ENCODE assay signal across 8 cellular contexts in the genomic region with DNA sequence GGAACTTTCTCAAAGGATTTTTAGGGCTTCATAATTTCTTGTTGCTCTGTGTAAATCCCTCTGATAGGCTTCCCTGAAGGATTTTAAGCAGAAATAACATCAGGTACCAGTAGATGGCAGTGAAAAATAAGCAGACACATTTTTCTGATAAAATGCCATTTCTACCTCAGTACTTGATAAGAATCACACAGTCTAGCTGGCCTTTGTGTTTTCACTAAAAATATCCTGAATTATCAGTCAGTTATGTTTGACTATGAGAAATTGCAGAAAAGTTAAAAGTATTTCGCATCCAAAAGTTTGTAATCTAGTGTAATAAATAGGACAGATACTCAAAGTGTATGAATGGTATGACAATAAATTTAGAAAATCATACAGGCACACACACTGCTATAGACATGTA.
A peak's percentile ranks its signal among the peaks of the same experiment; 100 is the strongest.
DNase-seq lines count a peak whose midpoint lies in the region; ATAC-seq and TF ChIP-seq lines count a peak whose summit lies in the region.

No MANE protein-coding gene starts in this region.

- peak; percentile 53 for TF ChIP-seq CTCF in HEK293 (tag by site-specific recombination; IDR thresholded peaks at IDR 0.05)
- TF ChIP-seq CTCF in foreskin fibroblast (IDR thresholded peaks at IDR 0.05; ENCODE audit: low read depth, low read length): peak; percentile 36
- TF ChIP-seq CTCF in tibial nerve (IDR thresholded peaks at IDR 0.05): peak; percentile 21 to 47 (median 36)

- ATAC-seq in GM21381 (IDR thresholded peaks at IDR 0.05; ENCODE audit: unreplicated experiment) (no peak), HG03196 (IDR thresholded peaks at IDR 0.05; ENCODE audit: unreplicated experiment) (no peak)

- H3K27me3 ChIP-seq in tibial nerve: no peaks in the 10 kb centered on the region

- intact Hi-C loops in activated T-helper 1 cell treated with anti-CD3 and anti-CD28 coated beads, Interleukin-12 subunit alpha, Interleukin-12 subunit beta, Interleukin-2, Interleukin-4 antibody, amounts not matched to agents 30 ng/mL and 10 ng/mL and 1 ng/mL, durations not matched to agents 14 hours and 24 hours and 36 hours (cut with micrococcal nuclease): loop anchor here (1.0 kb wide), 1 partner anchor 196 kb away; no protein-coding TSS in a partner anchor

- H3K4me1 Mint-ChIP-seq in activated T-helper 1 cell treated with anti-CD3 and anti-CD28 coated beads, Interleukin-12 subunit alpha, Interleukin-12 subunit beta, Interleukin-2, Interleukin-4 antibody, amounts not matched to agents 30 ng/mL and 10 ng/mL and 1 ng/mL, durations not matched to agents 14 hours and 24 hours and 36 hours (ENCODE audit: low read depth): no peaks in the 10 kb centered on the region

- H3K27ac Mint-ChIP-seq in activated T-helper 1 cell treated with anti-CD3 and anti-CD28 coated beads, Interleukin-12 subunit alpha, Interleukin-12 subunit beta, Interleukin-2, Interleukin-4 antibody, amounts not matched to agents 30 ng/mL and 10 ng/mL and 1 ng/mL, durations not matched to agents 14 hours and 24 hours and 36 hours: no peak overlapping the region

- H3K27ac ChIP-seq in HEK293 (ENCODE audit: extremely low read depth, low read depth, low read length): no peak overlapping the region
- H3K27ac ChIP-seq in tibial nerve: no peak overlapping the region

- no peak overlapping the region for H3K4me3 Mint-ChIP-seq in activated T-helper 1 cell treated with anti-CD3 and anti-CD28 coated beads, Interleukin-12 subunit alpha, Interleukin-12 subunit beta, Interleukin-2, Interleukin-4 antibody, amounts not matched to agents 30 ng/mL and 10 ng/mL and 1 ng/mL, durations not matched to agents 14 hours and 24 hours and 36 hours

- POLR2A ChIA-PET in HEK293 (lab: Yijun Ruan, JAX): no interaction called here

- no peak for TF ChIP-seq EP300 in tibial nerve (IDR thresholded peaks at IDR 0.05)

- no peaks in the 10 kb centered on the region for H3K9me3 ChIP-seq in HEK293 (ENCODE audit: control insufficient read depth, insufficient read depth, low read depth, low read length)
- H3K9me3 ChIP-seq in tibial nerve: no peaks in the 10 kb centered on the region

- CTCF ChIA-PET in HEK293 (lab: Yijun Ruan, JAX): interaction anchor here (0.5 to 4.9 kb wide), 41 partner anchors 9 to 1731 kb away, joined by 3 to 50 read pairs (median 4); a partner anchor contains a TSS

- no peak for TF ChIP-seq POLR2A in tibial nerve (IDR thresholded peaks at IDR 0.05)

- H3K9me3 Mint-ChIP-seq in activated T-helper 1 cell treated with anti-CD3 and anti-CD28 coated beads, Interleukin-12 subunit alpha, Interleukin-12 subunit beta, Interleukin-2, Interleukin-4 antibody, amounts not matched to agents 30 ng/mL and 10 ng/mL and 1 ng/mL, durations not matched to agents 14 hours and 24 hours and 36 hours: peaks cover 3% of the 10 kb centered on the region

- H3K4me1 ChIP-seq in HEK293 (ENCODE audit: control insufficient read depth, insufficient read depth, low read length) (no peaks in the 10 kb centered on the region), tibial nerve (no peaks in the 10 kb centered on the region)

- DNase-seq in DMS 273 (lab: John Stamatoyannopoulos, UW; ENCODE audit: unreplicated experiment): peak; percentile 66
- peak; percentile 68 for DNase-seq in RKO (ENCODE audit: low spot score)
- DNase-seq in foreskin fibroblast: peak in 1 of 2 donors; percentile 58
- no peak for DNase-seq in tibial nerve (ENCODE audit: low spot score in 2 of 2)
- DNase-seq in activated T-helper 1 cell treated with anti-CD3 and anti-CD28 coated beads, Interleukin-12 subunit alpha, Interleukin-12 subunit beta, Interleukin-2, Interleukin-4 antibody, amounts not matched to agents 30 ng/mL and 10 ng/mL and 1 ng/mL, durations not matched to agents 14 hours and 24 hours and 36 hours (ENCODE audit: low spot score): no peak

- WGBS in tibial nerve, 2 donors: 79 to 94% methylated on average over 1 of the region's 1 CpG

- H3K36me3 Mint-ChIP-seq in activated T-helper 1 cell treated with anti-CD3 and anti-CD28 coated beads, Interleukin-12 subunit alpha, Interleukin-12 subunit beta, Interleukin-2, Interleukin-4 antibody, amounts not matched to agents 30 ng/mL and 10 ng/mL and 1 ng/mL, durations not matched to agents 14 hours and 24 hours and 36 hours (ENCODE audit: low read depth): peaks cover 6% of the 10 kb centered on the region

- peaks cover 0 to 8% of the 10 kb centered on the region in 2 experiments; a peak in 2 of 3 replicates for H3K36me3 ChIP-seq in HEK293 (ENCODE audit: control insufficient read depth in 2 of 2, insufficient read depth in 1 of 2, low read length in 2 of 2)
- H3K36me3 ChIP-seq in tibial nerve: peaks cover 0 to 18% (median 0%) of the 10 kb centered on the region in 3 donors

- H3K4me3 ChIP-seq in HEK293 (ENCODE audit: low read depth, low read length): no peak overlapping the region
- no peak overlapping the region for H3K4me3 ChIP-seq in foreskin fibroblast (ENCODE audit: low read depth in 1 of 2, low read length in 2 of 2)
- H3K4me3 ChIP-seq in tibial nerve: no peak overlapping the region

- H3K27me3 Mint-ChIP-seq in activated T-helper 1 cell treated with anti-CD3 and anti-CD28 coated beads, Interleukin-12 subunit alpha, Interleukin-12 subunit beta, Interleukin-2, Interleukin-4 antibody, amounts not matched to agents 30 ng/mL and 10 ng/mL and 1 ng/mL, durations not matched to agents 14 hours and 24 hours and 36 hours (ENCODE audit: insufficient read depth): no peaks in the 10 kb centered on the region

TF ChIP-seq in HEK293, 187 proteins besides CTCF, POLR2A, EP300 and RAD21:
- TF ChIP-seq ZNF174 (tag by site-specific recombination; IDR thresholded peaks at IDR 0.05) (no peak), ZNF654 (tag by site-specific recombination; IDR thresholded peaks at IDR 0.05; ENCODE audit: low read depth) (peak; percentile 70)
- TF ChIP-seq, protein P1, sequence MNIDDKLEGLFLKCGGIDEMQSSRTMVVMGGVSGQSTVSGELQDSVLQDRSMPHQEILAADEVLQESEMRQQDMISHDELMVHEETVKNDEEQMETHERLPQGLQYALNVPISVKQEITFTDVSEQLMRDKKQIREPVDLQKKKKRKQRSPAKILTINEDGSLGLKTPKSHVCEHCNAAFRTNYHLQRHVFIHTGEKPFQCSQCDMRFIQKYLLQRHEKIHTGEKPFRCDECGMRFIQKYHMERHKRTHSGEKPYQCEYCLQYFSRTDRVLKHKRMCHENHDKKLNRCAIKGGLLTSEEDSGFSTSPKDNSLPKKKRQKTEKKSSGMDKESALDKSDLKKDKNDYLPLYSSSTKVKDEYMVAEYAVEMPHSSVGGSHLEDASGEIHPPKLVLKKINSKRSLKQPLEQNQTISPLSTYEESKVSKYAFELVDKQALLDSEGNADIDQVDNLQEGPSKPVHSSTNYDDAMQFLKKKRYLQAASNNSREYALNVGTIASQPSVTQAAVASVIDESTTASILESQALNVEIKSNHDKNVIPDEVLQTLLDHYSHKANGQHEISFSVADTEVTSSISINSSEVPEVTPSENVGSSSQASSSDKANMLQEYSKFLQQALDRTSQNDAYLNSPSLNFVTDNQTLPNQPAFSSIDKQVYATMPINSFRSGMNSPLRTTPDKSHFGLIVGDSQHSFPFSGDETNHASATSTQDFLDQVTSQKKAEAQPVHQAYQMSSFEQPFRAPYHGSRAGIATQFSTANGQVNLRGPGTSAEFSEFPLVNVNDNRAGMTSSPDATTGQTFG (tag by site-specific recombination; IDR thresholded peaks at IDR 0.05; ENCODE audit: borderline replicate concordance): no peak
- TF ChIP-seq, protein P2, sequence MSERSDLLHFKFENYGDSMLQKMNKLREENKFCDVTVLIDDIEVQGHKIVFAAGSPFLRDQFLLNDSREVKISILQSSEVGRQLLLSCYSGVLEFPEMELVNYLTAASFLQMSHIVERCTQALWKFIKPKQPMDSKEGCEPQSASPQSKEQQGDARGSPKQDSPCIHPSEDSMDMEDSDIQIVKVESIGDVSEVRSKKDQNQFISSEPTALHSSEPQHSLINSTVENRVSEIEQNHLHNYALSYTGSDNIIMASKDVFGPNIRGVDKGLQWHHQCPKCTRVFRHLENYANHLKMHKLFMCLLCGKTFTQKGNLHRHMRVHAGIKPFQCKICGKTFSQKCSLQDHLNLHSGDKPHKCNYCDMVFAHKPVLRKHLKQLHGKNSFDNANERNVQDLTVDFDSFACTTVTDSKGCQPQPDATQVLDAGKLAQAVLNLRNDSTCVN (tag by site-specific recombination; optimal IDR thresholded peaks at IDR 0.05): no peak
- TF ChIP-seq, protein P3, sequence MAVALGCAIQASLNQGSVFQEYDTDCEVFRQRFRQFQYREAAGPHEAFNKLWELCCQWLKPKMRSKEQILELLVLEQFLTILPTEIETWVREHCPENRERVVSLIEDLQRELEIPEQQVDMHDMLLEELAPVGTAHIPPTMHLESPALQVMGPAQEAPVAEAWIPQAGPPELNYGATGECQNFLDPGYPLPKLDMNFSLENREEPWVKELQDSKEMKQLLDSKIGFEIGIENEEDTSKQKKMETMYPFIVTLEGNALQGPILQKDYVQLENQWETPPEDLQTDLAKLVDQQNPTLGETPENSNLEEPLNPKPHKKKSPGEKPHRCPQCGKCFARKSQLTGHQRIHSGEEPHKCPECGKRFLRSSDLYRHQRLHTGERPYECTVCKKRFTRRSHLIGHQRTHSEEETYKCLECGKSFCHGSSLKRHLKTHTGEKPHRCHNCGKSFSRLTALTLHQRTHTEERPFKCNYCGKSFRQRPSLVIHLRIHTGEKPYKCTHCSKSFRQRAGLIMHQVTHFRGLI (tag by site-specific recombination; IDR thresholded peaks at IDR 0.05): no peak

Comparison
In these comparisons a context has a peak if more than half of its experiments do, and no peak if none do; other contexts are left out.
1. DNase-seq: peak in DMS 273 (single experiment) and RKO (single experiment); none in tibial nerve (0 of 2) and activated T-helper 1 cell treated with anti-CD3 and anti-CD28 coated beads, Interleukin-12 subunit alpha, Interleukin-12 subunit beta, Interleukin-2, Interleukin-4 antibody, amounts not matched to agents 30 ng/mL and 10 ng/mL and 1 ng/mL, durations not matched to agents 14 hours and 24 hours and 36 hours (single experiment).
2. Peak in every context shown above with its lines, with median percentiles within 50 percentile points of each other: CTCF ChIP-seq.